In the genomic region with DNA sequence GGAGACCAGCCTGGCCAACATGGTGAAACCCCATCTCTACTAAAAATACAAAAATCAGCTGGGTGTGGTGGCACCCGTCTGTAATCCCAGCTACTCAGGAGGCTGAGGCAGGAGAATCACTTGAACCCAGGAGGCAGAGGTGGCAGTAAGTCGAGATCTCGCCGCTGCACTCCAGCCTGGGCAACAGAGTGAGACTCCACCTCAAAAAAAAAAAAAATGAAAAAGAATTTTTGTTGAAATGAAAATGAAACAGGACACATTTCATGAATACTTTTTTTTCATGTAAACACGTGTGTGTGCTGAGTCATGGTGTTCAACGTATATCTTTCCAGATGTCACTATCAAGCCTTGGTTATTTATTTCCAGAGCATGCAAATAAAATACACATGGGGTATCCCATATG, we compare ENCODE assay signal across 1 cellular context. TPM values are rescaled to one million over a fixed set of nuclear protein-coding genes. Genes with fewer than 3 reads are reported as not detected.
"Had no signal": no experiment of that assay in that cellular context is flagged by ENCODE, and none has a peak within 500 bp of the region (broad histone marks: within the 10 kb centered on the region; RNA-seq: fewer than 3 reads in every experiment).

No MANE protein-coding gene starts in this region.

RNA-seq across cellular contexts. Expression of a gene that starts 5.8 kb away (rescaled TPM):
- polyA plus RNA-seq: mammary epithelial cell had no signal
